ENCODE assay signal across 25 cellular contexts in genomic region chr5:87150630-87151029, GRCh38.
"Had no signal": no experiment of that assay in that cellular context is flagged by ENCODE, and none has a peak within 500 bp of the region (broad histone marks: within the 10 kb centered on the region; RNA-seq: fewer than 3 reads in every experiment).

No MANE protein-coding gene starts in this region.

- H3K9me3 Mint-ChIP-seq: activated CD8-positive, alpha-beta T cell treated with anti-CD3 and anti-CD28 coated beads for 36 hours; activated T-helper 17 cell treated with anti-CD3 and anti-CD28 coated beads, Interleukin-2, amount 50 U/mL, for 72 hours; nephron; T-cell had no signal

- H3K27ac ChIP-seq: body of pancreas, thyroid gland, vagina had no signal

- H3K27ac Mint-ChIP-seq: activated CD4-positive, alpha-beta T cell treated with anti-CD3 and anti-CD28 coated beads, Interleukin-2, amount 10 ng/mL, durations not matched to agents 24 days and 14 days; activated CD8-positive, alpha-beta T cell treated with anti-CD3 and anti-CD28 coated beads for 36 hours; activated naive CD8-positive, alpha-beta T cell treated with anti-CD3 and anti-CD28 coated beads for 36 hours; activated T-helper 17 cell treated with anti-CD3 and anti-CD28 coated beads, Interleukin-2, amount 50 U/mL, for 72 hours; endodermal cell; mesothelial cell of epicardium; nephron; progenitor cell of endocrine pancreas; T-cell had no signal

- H3K27me3 ChIP-seq: body of pancreas, thyroid gland, vagina had no signal

- H3K36me3 Mint-ChIP-seq: activated naive CD8-positive, alpha-beta T cell treated with anti-CD3 and anti-CD28 coated beads for 36 hours; mesothelial cell of epicardium; T-cell had no signal

- H3K4me3 Mint-ChIP-seq: activated CD4-positive, alpha-beta T cell treated with anti-CD3 and anti-CD28 coated beads, Interleukin-2, amount 10 ng/mL, durations not matched to agents 24 days and 14 days; activated CD8-positive, alpha-beta T cell treated with anti-CD3 and anti-CD28 coated beads for 36 hours; activated naive CD8-positive, alpha-beta T cell treated with anti-CD3 and anti-CD28 coated beads for 36 hours; activated T-helper 17 cell treated with anti-CD3 and anti-CD28 coated beads, Interleukin-2, amount 50 U/mL, for 72 hours; endodermal cell; mesothelial cell of epicardium; nephron; T-cell had no signal

- H3K4me3 ChIP-seq: body of pancreas, lung, thyroid gland, vagina had no signal

- H3K4me1 ChIP-seq: body of pancreas, thyroid gland, vagina had no signal

- H3K36me3 ChIP-seq: thyroid gland, vagina had no signal

- H3K4me1 Mint-ChIP-seq: mesothelial cell of epicardium, nephron had no signal

- H3K27me3 Mint-ChIP-seq: activated CD8-positive, alpha-beta T cell treated with anti-CD3 and anti-CD28 coated beads for 36 hours; activated naive CD8-positive, alpha-beta T cell treated with anti-CD3 and anti-CD28 coated beads for 36 hours; activated T-helper 17 cell treated with anti-CD3 and anti-CD28 coated beads, Interleukin-2, amount 50 U/mL, for 72 hours; progenitor cell of endocrine pancreas; T-cell had no signal

- H3K9me3 ChIP-seq: body of pancreas, thyroid gland, vagina had no signal

- ATAC-seq: activated CD8-positive, alpha-beta T cell treated with anti-CD3 and anti-CD28 coated beads for 36 hours; body of pancreas; left colon; T-cell had no signal

- DNase-seq: activated CD4-positive, alpha-beta T cell treated with anti-CD3 and anti-CD28 coated beads, Interleukin-2, amount 10 ng/mL, durations not matched to agents 24 days and 14 days; activated CD8-positive, alpha-beta T cell treated with anti-CD3 and anti-CD28 coated beads for 36 hours; activated naive CD4-positive, alpha-beta T cell; activated naive CD8-positive, alpha-beta T cell treated with anti-CD3 and anti-CD28 coated beads for 36 hours; activated T-cell treated with anti-CD3 and anti-CD28 coated beads, Interleukin-2, amount 50 U/mL, for 1 hour; amniotic stem cell; body of pancreas; caudate nucleus; endodermal cell; erythroblast; islet precursor cell; left colon; stimulated activated CD4-positive, alpha-beta T cell treated with anti-CD3 and anti-CD28 coated beads, Interleukin-12 subunit alpha, Interleukin-12 subunit beta, amount 100 ng/mL, for 4 hours; stimulated activated CD4-positive, alpha-beta T cell treated with anti-CD3 and anti-CD28 coated beads, Interleukin-1b, Interleukin-23, amount 100 ng/mL, for 48 hours; stimulated activated CD8-positive, alpha-beta memory T cell treated with anti-CD3 and anti-CD28 coated beads, Interleukin-4, amount 100 ng/mL, for 48 hours; stimulated activated naive CD4-positive, alpha-beta T cell; T-cell; T1000; thyroid gland had no signal
